Comparison of ENCODE assay signal across 1 cellular context in genomic region chr11:65927904-65928397, GRCh38.
TF ChIP-seq lines count a peak whose summit lies in the region.

No MANE protein-coding gene starts in this region.

TF ChIP-seq in HepG2, 621 proteins besides CTCF, POLR2A, EP300 and RAD21 (continued from another document):
- TF ChIP-seq SMC3 (IDR thresholded peaks at IDR 0.05; ENCODE audit: low read length) (no peak), ZNF333 (CRISPR knock-in tag; IDR thresholded peaks at IDR 0.05; ENCODE audit: borderline replicate concordance) (no peak), DNMT3B (CRISPR knock-in tag; conservative IDR thresholded peaks at IDR 0.05) (no peak), ARNT2 (CRISPR knock-in tag; IDR thresholded peaks at IDR 0.05; ENCODE audit: low read depth) (no peak), ZNF615 (CRISPR knock-in tag; IDR thresholded peaks at IDR 0.05; ENCODE audit: borderline replicate concordance) (no peak), ZNF574 (CRISPR knock-in tag; IDR thresholded peaks at IDR 0.05) (no peak), SMARCE1 (IDR thresholded peaks at IDR 0.05; ENCODE audit: borderline replicate concordance) (no peak), SMAD1 (CRISPR knock-in tag; IDR thresholded peaks at IDR 0.05; ENCODE audit: borderline replicate concordance, low read depth) (no peak), ETV6 (CRISPR knock-in tag; conservative IDR thresholded peaks at IDR 0.05) (no peak), TBX2 (CRISPR knock-in tag; IDR thresholded peaks at IDR 0.05; ENCODE audit: borderline replicate concordance) (no peak), SP1 (IDR thresholded peaks at IDR 0.05) (no peak), SP1 (CRISPR knock-in tag; IDR thresholded peaks at IDR 0.05) (no peak), NFIB (CRISPR knock-in tag; IDR thresholded peaks at IDR 0.05; ENCODE audit: borderline replicate concordance) (no peak), MTF2 (CRISPR knock-in tag; IDR thresholded peaks at IDR 0.05; ENCODE audit: borderline replicate concordance) (no peak), ZNF605 (CRISPR knock-in tag; IDR thresholded peaks at IDR 0.05) (no peak), HIVEP1 (CRISPR knock-in tag; IDR thresholded peaks at IDR 0.05) (no peak), CBFB (CRISPR knock-in tag; IDR thresholded peaks at IDR 0.05) (no peak), ZNF567 (CRISPR knock-in tag; IDR thresholded peaks at IDR 0.05; ENCODE audit: borderline replicate concordance) (no peak), ZBTB7B (CRISPR knock-in tag; IDR thresholded peaks at IDR 0.05) (0 out of 2 replicates have a peak, but pooled peaks have one; percentile 26), SAP130 (CRISPR knock-in tag; IDR thresholded peaks at IDR 0.05; ENCODE audit: low read depth) (peak; percentile 30; the same call in 1 of the 2 replicates), ATRX (CRISPR knock-in tag; IDR thresholded peaks at IDR 0.05; ENCODE audit: borderline replicate concordance) (no peak), ZNF687 (CRISPR knock-in tag; IDR thresholded peaks at IDR 0.05) (peak; percentile 42), CAMTA2 (CRISPR knock-in tag; IDR thresholded peaks at IDR 0.05; ENCODE audit: borderline replicate concordance) (no peak), ZFAT (CRISPR knock-in tag; conservative IDR thresholded peaks at IDR 0.05) (no peak), ZNF761 (CRISPR knock-in tag; conservative IDR thresholded peaks at IDR 0.05) (no peak)
